In the genomic region with DNA sequence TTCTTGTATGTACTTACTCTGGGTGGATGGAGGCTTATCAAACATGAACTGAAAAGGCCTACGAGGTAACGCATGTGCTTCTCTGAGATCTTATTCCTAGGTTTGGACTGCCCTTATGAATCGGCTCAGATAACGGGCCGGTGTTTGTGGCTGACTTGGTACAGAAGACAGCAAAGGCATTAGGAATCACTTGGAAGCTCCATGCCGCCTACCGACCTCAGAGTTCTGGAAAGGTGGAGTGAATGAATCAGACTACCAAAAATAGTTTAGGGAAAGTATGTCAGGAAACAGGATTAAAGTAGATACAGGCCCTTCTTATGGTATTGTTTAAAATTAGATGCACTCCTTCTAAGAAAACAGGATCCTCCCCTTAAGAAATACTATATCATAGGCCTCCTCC, we compare ENCODE assay signal across 6 cellular contexts.
"Had no signal": no experiment of that assay in that cellular context is flagged by ENCODE, and none has a peak within 500 bp of the region (broad histone marks: within the 10 kb centered on the region; RNA-seq: fewer than 3 reads in every experiment).

No MANE protein-coding gene starts in this region.

- H3K4me3 Mint-ChIP-seq: IgD-negative memory B cell had no signal

- FAIRE-seq: HepG2, HTR-8/SVneo, K562 had no signal

- ATAC-seq: HepG2, K562 had no signal

- DNase-seq: IMR-90 had no signal

- H3K4me1 Mint-ChIP-seq: IgD-negative memory B cell had no signal

- H3K27me3 Mint-ChIP-seq: IgD-negative memory B cell had no signal

- H3K27ac Mint-ChIP-seq: IgD-negative memory B cell had no signal

- H3K27ac ChIP-seq: HL-60 had no signal

- H3K4me3 ChIP-seq: K562 had no signal
